In the genomic region with DNA sequence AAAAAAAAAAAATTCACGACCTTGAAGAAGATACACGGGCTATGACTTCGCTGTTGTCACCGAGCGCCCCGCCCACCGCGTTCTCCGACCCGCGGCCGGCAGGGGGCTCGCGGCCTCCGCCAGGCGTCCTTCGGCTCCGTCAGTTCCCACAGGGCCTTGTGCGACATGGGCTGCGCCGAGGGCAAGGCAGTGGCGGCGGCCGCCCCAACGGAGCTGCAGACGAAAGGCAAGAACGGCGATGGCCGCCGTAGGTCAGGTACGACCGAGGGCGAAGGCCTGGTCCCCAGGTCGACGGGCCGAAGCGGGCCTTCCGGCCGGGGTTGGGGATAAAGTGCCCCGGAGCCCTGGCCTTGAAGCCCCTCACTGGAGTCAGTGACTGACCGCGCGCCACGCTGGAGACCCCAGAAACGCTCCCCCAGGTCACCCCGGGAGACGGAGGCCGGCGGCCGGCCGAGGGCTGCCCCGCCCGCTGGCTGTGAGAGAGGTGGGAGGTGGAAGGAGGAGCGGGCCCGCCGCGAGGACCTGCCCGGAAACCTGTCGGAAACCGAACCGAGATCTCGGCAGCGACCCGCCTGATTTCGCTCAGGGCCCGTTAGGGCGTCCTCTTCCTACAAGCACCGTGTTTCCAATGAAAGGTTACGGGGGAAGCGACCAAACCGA, we compare ENCODE assay signal across 8 cellular contexts. TPM values are rescaled to one million over a fixed set of nuclear protein-coding genes. Genes with fewer than 3 reads are reported as not detected.
A peak's percentile ranks its signal among the peaks of the same experiment; 100 is the strongest.
DNase-seq lines count a peak whose midpoint lies in the region; ATAC-seq, FAIRE-seq and TF ChIP-seq lines count a peak whose summit lies in the region.

A gene (plus strand): TSS at position 142 of the 660 bp plus-strand sequence. CDS start 24 bp downstream, at position 166.

- peak within 1 kb of the TSS; percentile 66 for H3K27ac Mint-ChIP-seq in activated naive CD4-positive, alpha-beta T cell treated with anti-CD3 and anti-CD28 coated beads, Interleukin-2, amount 50 U/mL, for 24 hours

- H3K4me1 ChIP-seq in pancreas (peaks cover 8 to 16% (median 12%) of the 10 kb centered on the region in 3 donors), thymus (ENCODE audit: control insufficient read depth, insufficient read depth, low read length) (peaks cover 8% of the 10 kb centered on the region)

- H3K4me3 ChIP-seq in pancreas (peak within 1 kb of the TSS; percentile 25 to 56 (median 42)), thymus (ENCODE audit: low read length) (peak within 1 kb of the TSS; percentile 72)

- H3K9me3 ChIP-seq in pancreas (no peaks in the 10 kb centered on the region), thymus (ENCODE audit: control insufficient read depth) (no peaks in the 10 kb centered on the region)

- 8 to 12% methylated on average over 67 to 71 of the region's 71 CpGs for WGBS in pancreas, 2 donors
- 2% methylated on average over 71 of the region's 71 CpGs for WGBS in thymus

- peak; percentile 21 to 88 (median 64) for TF ChIP-seq CTCF in pancreas (IDR thresholded peaks at IDR 0.05)

- intact Hi-C loops in Right ventricle myocardium superior (cut with DNase I) = loop anchor here (1.0 to 5.0 kb wide), 2 partner anchors 71 to 142 kb away; no protein-coding TSS in a partner anchor
- intact Hi-C loops in pancreas (cut with DNase I) = no loop called here

- DNase-seq in A172 (ENCODE audit: low spot score) (no peak), SKM-1 (lab: John Stamatoyannopoulos, UW; ENCODE audit: unreplicated experiment) (peak; percentile 29), Right ventricle myocardium superior (peak; percentile 92), pancreas (peak; percentile 60 to 89 (median 73))

- ATAC-seq in GM18861 (IDR thresholded peaks at IDR 0.05; ENCODE audit: unreplicated experiment) = peak; percentile 91
- peak; percentile 89 for ATAC-seq in HG03103 (IDR thresholded peaks at IDR 0.05; ENCODE audit: low read depth, unreplicated experiment)
- peak; percentile 95 for ATAC-seq in Right ventricle myocardium superior (ENCODE audit: poor library complexity)
- ATAC-seq in pancreas = peak; percentile 73 to 94 (median 90)

- peaks cover 5% of the 10 kb centered on the region for H3K9me3 Mint-ChIP-seq in activated naive CD4-positive, alpha-beta T cell treated with anti-CD3 and anti-CD28 coated beads, Interleukin-2, amount 50 U/mL, for 24 hours

- H3K27ac ChIP-seq in pancreas (peak within 1 kb of the TSS in 3 of 4 donors; percentile 37 to 57 (median 38)), thymus (ENCODE audit: low read depth) (peak within 1 kb of the TSS; percentile 77)

- no peak for FAIRE-seq in pancreas (lab: Jason Lieb, UNC)

- H3K36me3 ChIP-seq in pancreas (no peaks in the 10 kb centered on the region), thymus (ENCODE audit: control insufficient read depth, insufficient read depth) (no peaks in the 10 kb centered on the region)

- no peaks in the 10 kb centered on the region for H3K27me3 Mint-ChIP-seq in activated naive CD4-positive, alpha-beta T cell treated with anti-CD3 and anti-CD28 coated beads, Interleukin-2, amount 50 U/mL, for 24 hours

- H3K27me3 ChIP-seq in pancreas (no peaks in the 10 kb centered on the region), thymus (ENCODE audit: control insufficient read depth, insufficient read depth) (no peaks in the 10 kb centered on the region)

- H3K4me3 Mint-ChIP-seq in activated naive CD4-positive, alpha-beta T cell treated with anti-CD3 and anti-CD28 coated beads, Interleukin-2, amount 50 U/mL, for 24 hours = peak within 1 kb of the TSS; percentile 79

- peaks cover 37% of the 10 kb centered on the region for H3K4me1 Mint-ChIP-seq in activated naive CD4-positive, alpha-beta T cell treated with anti-CD3 and anti-CD28 coated beads, Interleukin-2, amount 50 U/mL, for 24 hours

- H3K36me3 Mint-ChIP-seq in activated naive CD4-positive, alpha-beta T cell treated with anti-CD3 and anti-CD28 coated beads, Interleukin-2, amount 50 U/mL, for 24 hours = no peaks in the 10 kb centered on the region

RNA-seq across cellular contexts. Expression of the gene that starts here (rescaled TPM):
- total RNA-seq in A172 (2014; rRNA removed; shearing (Covaris generic)) = 618 and 939 TPM in 2 replicates
- total RNA-seq in Right ventricle myocardium superior (98.9 TPM), pancreas (10 to 100 TPM; 10.3 to 29.1 (median 17.2) TPM)
- polyA plus RNA-seq in pancreas (10 to 100 TPM in 1 of 2 donors, 1 to 10 TPM in 1; 8.1 to 14.8 TPM), thymus (28.2 TPM)
